In genomic region chr10:95264227-95265051, GRCh38 we compare ENCODE assay signal across 11 cellular contexts. TPM values are rescaled to one million over a fixed set of nuclear protein-coding genes. Genes with fewer than 3 reads are reported as not detected.
DNase-seq lines count a peak whose midpoint lies in the region; ATAC-seq, FAIRE-seq and TF ChIP-seq lines count a peak whose summit lies in the region.
"Had no signal": no experiment of that assay in that cellular context is flagged by ENCODE, and none has a peak within 500 bp of the region (broad histone marks: within the 10 kb centered on the region; RNA-seq: fewer than 3 reads in every experiment).

No MANE protein-coding gene starts in this region.

- no peak for TF ChIP-seq RAD21 in HepG2 (CRISPR knock-in tag; IDR thresholded peaks at IDR 0.05)

- TF ChIP-seq CTCF in HepG2 (CRISPR knock-in tag; IDR thresholded peaks at IDR 0.05) (no peak), right lobe of liver (IDR thresholded peaks at IDR 0.05) (no peak), colonic mucosa (IDR thresholded peaks at IDR 0.05) (no peak), vagina (IDR thresholded peaks at IDR 0.05) (no peak)

- POLR2A ChIA-PET in HepG2 (lab: Yijun Ruan, JAX) = interaction anchor here (1.2 kb wide), 1 partner anchor 83 kb away, joined by 4 read pairs; no protein-coding TSS in a partner anchor

- in situ Hi-C loops in HepG2 (cut with HindIII; ENCODE audit: extremely low pct_ligation_motif_present, low pct_unique_long_range_greater_than_20kb) = loop anchor here (5.0 kb wide), 1 partner anchor 98 kb away; no protein-coding TSS in a partner anchor
- in situ Hi-C loops in KBM-7 (cut with MboI; ENCODE audit: low pct_unique_long_range_greater_than_20kb, low sequenced_read_pairs) = no loop called here

- H3K4me1 ChIP-seq in HepG2 (ENCODE audit: insufficient read depth, low read length) = peaks cover 65% of the 10 kb centered on the region
- peaks cover 0 to 12% (median 7%) of the 10 kb centered on the region in 4 donors for H3K4me1 ChIP-seq in right lobe of liver
- H3K4me1 ChIP-seq in colonic mucosa = peaks cover 12% of the 10 kb centered on the region
- peaks cover 64% of the 10 kb centered on the region for H3K4me1 ChIP-seq in vagina

- 88% methylated on average over 5 of the region's 6 CpGs for WGBS in HepG2 (ENCODE audit: low lambda C conversion rate)
- 77% methylated on average over 3 of the region's 6 CpGs for WGBS in right lobe of liver (ENCODE audit: insufficient coverage, low coverage, low lambda C conversion rate, missing lambda C conversion rate)

- DNase-seq in HepG2 (ENCODE audit: low spot score) (no peak), right lobe of liver (no peak), colonic mucosa (peak; percentile 12), memory B cell (ENCODE audit: low spot score in 2 of 2) (no peak), vagina (ENCODE audit: extremely low spot score in 2 of 2) (peak in 1 of 2 donors; percentile 37), LoVo (ENCODE audit: low spot score) (no peak), KBM-7 (no peak)
- DNase-seq: adrenal gland, DMS79 treated with DMSO at 0.1 percent for 48 hours had no signal

- no peak overlapping the region for H3K4me3 Mint-ChIP-seq in memory B cell

- H3K9ac ChIP-seq in HepG2 (ENCODE audit: insufficient read depth, low read depth, low read length) (0 out of 2 replicates have a peak overlapping the region, but pooled peaks have one; percentile 25), colonic mucosa (ENCODE audit: low read depth in 2 of 2, low read length in 2 of 2) (peak overlapping the region in 1 of 2 donors; percentile 62)

- no peaks in the 10 kb centered on the region for H3K9me3 Mint-ChIP-seq in memory B cell

- TF ChIP-seq EP300 in HepG2 (IDR thresholded peaks at IDR 0.05; ENCODE audit: low read depth in 2 of 2, low read length in 2 of 2) (no peak), HepG2 (CRISPR knock-in tag; IDR thresholded peaks at IDR 0.05; ENCODE audit: borderline replicate concordance) (no peak)

- CTCF ChIA-PET in HepG2 (lab: Yijun Ruan, JAX; ENCODE audit: low intra/inter-chr PET ratio, low total read pairs) = no interaction called here

- TF ChIP-seq POLR2A in HepG2 (IDR thresholded peaks at IDR 0.05; ENCODE audit: insufficient read depth in 1 of 2, low read depth in 2 of 2, low read length in 2 of 2) (no peak), right lobe of liver (IDR thresholded peaks at IDR 0.05) (no peak), vagina (IDR thresholded peaks at IDR 0.05) (no peak)

- H4K20me1 ChIP-seq in HepG2 (ENCODE audit: insufficient read depth, low read length) = no peaks in the 10 kb centered on the region; the same call in 1 of the 2 replicates

- H3K27me3 Mint-ChIP-seq in memory B cell = no peaks in the 10 kb centered on the region

- ATAC-seq in HepG2 (no peak), right lobe of liver (no peak), memory B cell (ENCODE audit: low read depth) (no peak), HG03196 (IDR thresholded peaks at IDR 0.05; ENCODE audit: unreplicated experiment) (no peak)

- H3K36me3 ChIP-seq in HepG2 (replicated peaks in 1 of 2; ENCODE audit: control insufficient read depth in 1 of 2, insufficient read depth in 2 of 2, low read length in 2 of 2) = peaks cover 31 to 74% of the 10 kb centered on the region in 2 experiments
- peaks cover 0 to 12% (median 3%) of the 10 kb centered on the region in 4 donors for H3K36me3 ChIP-seq in right lobe of liver
- H3K36me3 ChIP-seq in colonic mucosa = no peaks in the 10 kb centered on the region
- H3K36me3 ChIP-seq in vagina = peaks cover 0 to 25% of the 10 kb centered on the region in 2 donors

- H2AFZ ChIP-seq in HepG2 (ENCODE audit: low read length) = no peak overlapping the region

- no peak overlapping the region for H3K4me2 ChIP-seq in HepG2 (ENCODE audit: low read depth, low read length)

- FAIRE-seq in HepG2 (lab: Jason Lieb, UNC) = no peak

- H3K79me2 ChIP-seq in HepG2 (ENCODE audit: insufficient read depth, low read length) = no peaks in the 10 kb centered on the region

- intact Hi-C loops in HepG2 (cut with micrococcal nuclease; ENCODE audit: unreplicated experiment) = loop anchor here (5.0 kb wide), 1 partner anchor 83 kb away; no protein-coding TSS in a partner anchor
- intact Hi-C loops in right lobe of liver (cut with DNase I) = no loop called here
- intact Hi-C loops in colonic mucosa (cut with DNase I) = loop anchor here (5.0 kb wide), 1 partner anchor 93 kb away; no protein-coding TSS in a partner anchor
- intact Hi-C loops in vagina (cut with DNase I) = no loop called here

- peak overlapping the region; percentile 100 for H3K27ac Mint-ChIP-seq in memory B cell

- H3K4me3 ChIP-seq in HepG2 (replicated peaks in 1 of 3; ENCODE audit: insufficient read depth in 1 of 3, low read depth in 2 of 3, low read length in 3 of 3) = no peak overlapping the region
- no peak overlapping the region for H3K4me3 ChIP-seq in right lobe of liver
- H3K4me3 ChIP-seq in colonic mucosa = no peak overlapping the region
- no peak overlapping the region for H3K4me3 ChIP-seq in vagina
- H3K4me3 ChIP-seq: adrenal gland, tibial nerve had no signal

- peaks cover 20% of the 10 kb centered on the region for H3K4me1 Mint-ChIP-seq in memory B cell

- H3K9me3 ChIP-seq in HepG2 (ENCODE audit: low read length) (no peaks in the 10 kb centered on the region), right lobe of liver (no peaks in the 10 kb centered on the region), colonic mucosa (no peaks in the 10 kb centered on the region), vagina (no peaks in the 10 kb centered on the region)
- H3K9me3 ChIP-seq: adrenal gland, tibial nerve had no signal

- H3K36me3 Mint-ChIP-seq in memory B cell = peaks cover 35% of the 10 kb centered on the region

- no peaks in the 10 kb centered on the region for H3K27me3 ChIP-seq in HepG2 (ENCODE audit: control insufficient read depth in 1 of 2, insufficient read depth in 2 of 2, low read length in 2 of 2)
- H3K27me3 ChIP-seq in right lobe of liver = no peaks in the 10 kb centered on the region
- H3K27me3 ChIP-seq in colonic mucosa = no peaks in the 10 kb centered on the region
- H3K27me3 ChIP-seq in vagina = no peaks in the 10 kb centered on the region
- H3K27me3 ChIP-seq: adrenal gland, tibial nerve had no signal

- peak overlapping the region; percentile 39 for H3K27ac ChIP-seq in HepG2 (ENCODE audit: extremely low read length, insufficient read depth, low read length)
- H3K27ac ChIP-seq in right lobe of liver = peak overlapping the region in 1 of 3 donors; percentile 1
- peak overlapping the region; percentile 29 for H3K27ac ChIP-seq in colonic mucosa
- peak overlapping the region; percentile 9 for H3K27ac ChIP-seq in vagina
- H3K27ac ChIP-seq: adrenal gland, tibial nerve had no signal

- BruUV-seq in HepG2 (replicated peaks; lab: Mats Ljungman, UMichigan) = no TSS peak

TF ChIP-seq in HepG2, 621 proteins besides CTCF, POLR2A, EP300 and RAD21 (continues in another document):
- TF ChIP-seq ARID3A (IDR thresholded peaks at IDR 0.05; ENCODE audit: low read depth, low read length) (no peak), ZNF44 (CRISPR knock-in tag; IDR thresholded peaks at IDR 0.05) (no peak), ESRRA (CRISPR knock-in tag; IDR thresholded peaks at IDR 0.05; ENCODE audit: low read depth) (no peak), HES4 (CRISPR knock-in tag; IDR thresholded peaks at IDR 0.05; ENCODE audit: borderline replicate concordance) (no peak), SOX13 (IDR thresholded peaks at IDR 0.05) (no peak), SOX13 (CRISPR knock-in tag; conservative IDR thresholded peaks at IDR 0.05 in 1 of 2, IDR thresholded peaks at IDR 0.05 in 1 of 2) (no peak), PCBP2 (optimal IDR thresholded peaks at IDR 0.05; ENCODE audit: low read depth, low read length, poor library complexity, severe bottlenecking) (no peak), ZNF558 (CRISPR knock-in tag; IDR thresholded peaks at IDR 0.05; ENCODE audit: borderline replicate concordance) (no peak), PAX8 (CRISPR knock-in tag; IDR thresholded peaks at IDR 0.05; ENCODE audit: borderline replicate concordance) (no peak)

RNA-seq across cellular contexts. Expression of gene PDLIM1, which starts 26.4 kb away (rescaled TPM):
- total RNA-seq in HepG2 (2016; rRNA removed; fragmentation: Illumina TruSeq; extraction: Trizol) (123 and 183 TPM in 2 replicates), right lobe of liver (100 to 1,000 TPM in 1 of 6 experiments, 10 to 100 TPM in 5; 63.9 to 105 (median 82.1) TPM), colonic mucosa (100 to 1,000 TPM; 246 to 433 TPM), vagina (181 TPM)
- 60.3 and 60.8 TPM in 2 replicates for total RNA-seq in HepG2 (2016; cell fraction: cytosol; rRNA removed; fragmentation: Illumina TruSeq; extraction: Trizol; ENCODE audit: low read depth)
- 116 and 166 TPM in 2 replicates for total RNA-seq in HepG2 (2016; cell fraction: insoluble cytoplasmic fraction; rRNA removed; fragmentation: Illumina TruSeq; extraction: Trizol)
- total RNA-seq in HepG2 (2016; cell fraction: membrane; rRNA removed; fragmentation: Illumina TruSeq; extraction: Trizol) = 123 and 134 TPM in 2 replicates
- total RNA-seq in HepG2 (2016; cell fraction: nucleus; rRNA removed; fragmentation: Illumina TruSeq; extraction: Trizol) = 78.1 and 97.1 TPM in 2 replicates
- 109 and 119 TPM in 2 replicates for polyA plus RNA-seq in HepG2 (2011; rRNA removed)
- polyA plus RNA-seq in HepG2 (2011; cell fraction: cytosol; rRNA removed) = 149 and 160 TPM in 2 replicates
- 55.5 and 63.7 TPM in 2 replicates for polyA plus RNA-seq in HepG2 (2011; cell fraction: nucleus; rRNA removed)
- 173 and 180 TPM in 2 replicates for polyA plus RNA-seq in HepG2 (2012)
- 184 TPM in 2 replicates for polyA plus RNA-seq in HepG2 (2016; cell fraction: cytosol; fragmentation: Illumina TruSeq; extraction: Trizol; ENCODE audit: low read depth)
- 383 and 451 TPM in 2 replicates for polyA plus RNA-seq in HepG2 (2016; cell fraction: insoluble cytoplasmic fraction; fragmentation: Illumina TruSeq; extraction: Trizol; ENCODE audit: low read depth)
- polyA plus RNA-seq in HepG2 (2016; cell fraction: membrane; fragmentation: Illumina TruSeq; extraction: Trizol; ENCODE audit: low read depth) = 281 and 307 TPM in 2 replicates
- polyA plus RNA-seq in HepG2 (2016; cell fraction: nucleus; fragmentation: Illumina TruSeq; extraction: Trizol; ENCODE audit: insufficient read depth, low read depth) = 213 and 214 TPM in 2 replicates
- polyA minus RNA-seq in HepG2 (2011; rRNA and poly(A)+ RNA removed; ENCODE audit: low replicate concordance) = 16.6 and 146 TPM in 2 replicates
- 132 and 136 TPM in 2 replicates for polyA minus RNA-seq in HepG2 (2011; cell fraction: cytosol; rRNA and poly(A)+ RNA removed)
- polyA minus RNA-seq in HepG2 (2011; cell fraction: nucleus; rRNA and poly(A)+ RNA removed) = 53.7 and 70.4 TPM in 2 replicates

Comparison
In these comparisons a context has a peak if more than half of its experiments do, and no peak if none do; other contexts are left out.
1. intact Hi-C loops: an anchor here in HepG2 (5.0 kb wide) and colonic mucosa (5.0 kb wide); none called in right lobe of liver and vagina.